In genomic region chr15:45162771-45163507, GRCh38 we compare ENCODE assay signal across 7 cellular contexts. TPM values are rescaled to one million over a fixed set of nuclear protein-coding genes. Genes with fewer than 3 reads are reported as not detected.
DNase-seq lines count a peak whose midpoint lies in the region; ATAC-seq, FAIRE-seq and TF ChIP-seq lines count a peak whose summit lies in the region.

No MANE protein-coding gene starts in this region.

- ATAC-seq in natural killer cell: peak; percentile 45 to 52 (median 46)
- peak; percentile 25 for ATAC-seq in stimulated activated naive CD8-positive, alpha-beta T cell treated with anti-CD3 and anti-CD28 coated beads, Interleukin-15, Interleukin-2, amounts not matched to agents 100 U/mL and 50 U/mL, for 24 hours

- FAIRE-seq in HTR-8/SVneo (lab: Jason Lieb, UNC): peak; percentile 83

- no peak overlapping the region for H3K4me3 Mint-ChIP-seq in natural killer cell

- TF ChIP-seq CTCF in GM12875 (IDR thresholded peaks at IDR 0.05; ENCODE audit: borderline replicate concordance, insufficient read depth, low read depth, low read length) (peak; percentile 90), esophagus squamous epithelium (IDR thresholded peaks at IDR 0.05) (peak; percentile 49 to 88 (median 80)), natural killer cell (IDR thresholded peaks at IDR 0.05) (peak; percentile 65)

- no peak for TF ChIP-seq POLR2A in esophagus squamous epithelium (IDR thresholded peaks at IDR 0.05)

- H3K27ac Mint-ChIP-seq in natural killer cell: peak overlapping the region in 1 of 2 donors; percentile 68

- no peak overlapping the region for H3K4me3 ChIP-seq in GM12875 (ENCODE audit: low read depth, low read length)
- no peak overlapping the region for H3K4me3 ChIP-seq in esophagus squamous epithelium

- no peaks in the 10 kb centered on the region for H3K9me3 Mint-ChIP-seq in natural killer cell

- no peaks in the 10 kb centered on the region for H3K36me3 Mint-ChIP-seq in natural killer cell

- 0 to 3% methylated on average over 3 of the region's 7 CpGs for WGBS in esophagus squamous epithelium, 2 donors

- peaks cover 17 to 42% of the 10 kb centered on the region in 2 donors for H3K4me1 Mint-ChIP-seq in natural killer cell

- DNase-seq in HTR-8/SVneo (ENCODE audit: insufficient read length, low spot score): peak; percentile 94
- peak; percentile 86 for DNase-seq in OCI-M1 (lab: John Stamatoyannopoulos, UW)
- DNase-seq in activated T-cell treated with anti-CD3 and anti-CD28 coated beads, Interleukin-2, amount 50 U/mL, for 1 hour: peak; percentile 66
- no peak for DNase-seq in esophagus squamous epithelium (lab: John Stamatoyannopoulos, UW)
- DNase-seq in natural killer cell: peak; percentile 60
- DNase-seq in stimulated activated naive CD8-positive, alpha-beta T cell treated with anti-CD3 and anti-CD28 coated beads, Interleukin-15, Interleukin-2, amounts not matched to agents 100 U/mL and 50 U/mL, for 24 hours: peak; percentile 75

- no peaks in the 10 kb centered on the region for H3K27me3 Mint-ChIP-seq in natural killer cell (ENCODE audit: low read depth in 2 of 2)

- peaks cover 0 to 33% (median 0%) of the 10 kb centered on the region in 3 donors for H3K36me3 ChIP-seq in esophagus squamous epithelium

- no peaks in the 10 kb centered on the region for H3K27me3 ChIP-seq in esophagus squamous epithelium

- H3K4me1 ChIP-seq in esophagus squamous epithelium: peaks cover 31 to 100% (median 34%) of the 10 kb centered on the region in 3 donors

- intact Hi-C loops in esophagus squamous epithelium (cut with DNase I): no loop called here
- intact Hi-C loops in natural killer cell (cut with micrococcal nuclease): loop anchor here (1.0 kb wide), 2 partner anchors 236 to 295 kb away; no protein-coding TSS in a partner anchor

- H3K27ac ChIP-seq in esophagus squamous epithelium: peak overlapping the region; percentile 87 to 99 (median 92)

- no peaks in the 10 kb centered on the region for H3K9me3 ChIP-seq in esophagus squamous epithelium

RNA-seq across cellular contexts. Expression of gene SHF, which starts 24.8 kb away (rescaled TPM):
- 10 to 100 TPM in 1 of 4 donors, 1 to 10 TPM in 3; 1.9 to 12.0 (median 5.7) TPM for total RNA-seq in esophagus squamous epithelium
- 1 to 10 TPM in 2 of 3 donors, under 1 TPM in 1; 0.94 to 2.4 (median 1.7) TPM for total RNA-seq in natural killer cell

RNA-seq across cellular contexts. Expression of gene DUOX1, which starts 33.1 kb away (rescaled TPM):
- total RNA-seq in esophagus squamous epithelium: 100 to 1,000 TPM in 2 of 4 donors, 10 to 100 TPM in 2; 87.5 to 202 (median 122) TPM
- under 1 TPM in 1 of 3 donors, not detected in 2; 0.20 TPM for total RNA-seq in natural killer cell

RNA-seq across cellular contexts. Expression of gene DUOXA1, which starts 33.3 kb away (rescaled TPM):
- 100 to 1,000 TPM in 3 of 4 donors, 10 to 100 TPM in 1; 64.0 to 202 (median 134) TPM for total RNA-seq in esophagus squamous epithelium
- under 1 TPM in 2 of 3 donors, not detected in 1; 0.39 to 0.40 TPM for total RNA-seq in natural killer cell

RNA-seq across cellular contexts. Expression of gene DUOXA2, which starts 48.8 kb away (rescaled TPM):
- total RNA-seq in esophagus squamous epithelium (10 to 100 TPM in 2 of 4 donors, 1 to 10 TPM in 1, not detected in 1; 6.3 to 20.6 (median 13.6) TPM), natural killer cell (not detected)

RNA-seq across cellular contexts. Expression of gene DUOX2, which starts 49.0 kb away (rescaled TPM):
- total RNA-seq in esophagus squamous epithelium (10 to 100 TPM in 3 of 4 donors, 1 to 10 TPM in 1; 5.0 to 50.7 (median 22.6) TPM), natural killer cell (1 to 10 TPM in 1 of 3 donors, not detected in 2; 2.5 TPM)

Comparison
In these comparisons a context has a peak if more than half of its experiments do, and no peak if none do; other contexts are left out.
1. RNA of gene DUOX1, which starts 33.1 kb away (total RNA-seq): 87.5 to 202 TPM in esophagus squamous epithelium; 0.20 TPM in natural killer cell; every median in the first group is over 10 times any median in the second.
2. RNA of gene DUOXA1, which starts 33.3 kb away (total RNA-seq): 64.0 to 202 TPM in esophagus squamous epithelium; 0.39 to 0.40 TPM in natural killer cell; every median in the first group is over 10 times any median in the second.
3. Peak in every context shown above with its lines, with median percentiles within 50 percentile points of each other: CTCF ChIP-seq.